17 cellular contexts compared by ENCODE assay signal in genomic region chr3:77795013-77795412, GRCh38.
DNase-seq lines count a peak whose midpoint lies in the region; ATAC-seq, FAIRE-seq and TF ChIP-seq lines count a peak whose summit lies in the region.
"Had no signal": no experiment of that assay in that cellular context is flagged by ENCODE, and none has a peak within 500 bp of the region (broad histone marks: within the 10 kb centered on the region; RNA-seq: fewer than 3 reads in every experiment).

No MANE protein-coding gene starts in this region.

- H3K4me2 ChIP-seq in PC-3 (ENCODE audit: low read length) (no peak overlapping the region), keratinocyte (ENCODE audit: control insufficient read depth, extremely low read depth, insufficient read depth, low read depth, low read length) (peak overlapping the region; percentile 20)

- FAIRE-seq in keratinocyte (lab: Jason Lieb, UNC) = no peak

- CTCF ChIA-PET in PC-3 (lab: Charles Lee) = no interaction called here

- H3K9me3 ChIP-seq in PC-3 (ENCODE audit: low read length) (no peaks in the 10 kb centered on the region), keratinocyte (ENCODE audit: control insufficient read depth, low read depth, low read length) (no peaks in the 10 kb centered on the region), SJCRH30 (replicated peaks) (no peaks in the 10 kb centered on the region)

- ATAC-seq in PC-3 = no peak

- no peaks in the 10 kb centered on the region for H3K9me2 ChIP-seq in PC-3 (replicated peaks; ENCODE audit: low read length)

- H3K36me3 ChIP-seq in PC-3 (ENCODE audit: low read depth, low read length) (no peaks in the 10 kb centered on the region), keratinocyte (ENCODE audit: control insufficient read depth in 2 of 2, extremely low read depth in 1 of 2, insufficient read depth in 2 of 2, low read length in 2 of 2) (no peaks in the 10 kb centered on the region), SJCRH30 (no peaks in the 10 kb centered on the region)

- H4K20me1 ChIP-seq in PC-3 (ENCODE audit: low read length) (no peaks in the 10 kb centered on the region), keratinocyte (ENCODE audit: control insufficient read depth, extremely low read depth, insufficient read depth, low read length) (no peaks in the 10 kb centered on the region)

- POLR2A ChIA-PET in PC-3 (lab: Charles Lee; ENCODE audit: unreplicated experiment) = no interaction called here

- H3K79me2 ChIP-seq in PC-3 (ENCODE audit: low read length) (no peaks in the 10 kb centered on the region), keratinocyte (ENCODE audit: control insufficient read depth, insufficient read depth, low read length) (no peaks in the 10 kb centered on the region)

- DNase-seq in COLO668 (lab: John Stamatoyannopoulos, UW; ENCODE audit: unreplicated experiment) = peak; percentile 12
- DNase-seq in NCI-H128 (lab: John Stamatoyannopoulos, UW; ENCODE audit: unreplicated experiment) = peak; percentile 37
- DNase-seq in PC-3 = no peak
- DNase-seq in keratinocyte (ENCODE audit: low read depth, low spot score) = no peak
- no peak for DNase-seq in C1 segment of cervical spinal cord (lab: John Stamatoyannopoulos, UW)
- no peak for DNase-seq in stimulated activated CD4-positive, alpha-beta T cell treated with anti-CD3 and anti-CD28 coated beads, Interleukin-4, amount 100 ng/mL, for 24 hours
- DNase-seq in KG1 (lab: John Stamatoyannopoulos, UW) = no peak
- DNase-seq in SJCRH30 = no peak
- DNase-seq: 8988T; activated CD4-positive, alpha-beta T cell treated with anti-CD3 and anti-CD28 coated beads for 4 hours; activated effector memory CD4-positive, alpha-beta T cell treated with Interleukin-2 at 50 U/mL for 16 hours; amniotic stem cell; caudate nucleus; effector CD8-positive, alpha-beta T cell; midbrain; NCI-H1930; NK-92 treated with Interleukin-12 subunit alpha and Interleukin-12 subunit beta, amount 100 ng/mL, for 24 hours had no signal

- H3K27ac ChIP-seq in PC-3 (ENCODE audit: low read length) (no peak overlapping the region), keratinocyte (ENCODE audit: control insufficient read depth, insufficient read depth, low read length) (no peak overlapping the region), SJCRH30 (no peak overlapping the region)

- dilution Hi-C loops in keratinocyte (cut with MboI; ENCODE audit: extremely low pct_ligation_motif_present, low sequenced_read_pairs) = no loop called here

- intact Hi-C loops in PC-3 (cut with micrococcal nuclease) = loop anchor here (10.0 kb wide), 1 partner anchor 520 kb away; no protein-coding TSS in a partner anchor

- no peaks in the 10 kb centered on the region for H3F3A ChIP-seq in PC-3 (ENCODE audit: low read length, unreplicated experiment)

- no peaks in the 10 kb centered on the region for H3K4me1 ChIP-seq in PC-3 (ENCODE audit: insufficient read depth, low read length)
- no peaks in the 10 kb centered on the region for H3K4me1 ChIP-seq in keratinocyte (ENCODE audit: control insufficient read depth, extremely low read depth, insufficient read depth, low read length)
- no peaks in the 10 kb centered on the region for H3K4me1 ChIP-seq in SJCRH30

- no peak for TF ChIP-seq CTCF in PC-3 (conservative IDR thresholded peaks at IDR 0.05; ENCODE audit: low read depth, low read length)
- TF ChIP-seq CTCF in keratinocyte (optimal IDR thresholded peaks at IDR 0.05 in 1 of 3, IDR thresholded peaks at IDR 0.05 in 1 of 3, conservative IDR thresholded peaks at IDR 0.05 in 1 of 3; ENCODE audit: extremely low read depth in 1 of 3, insufficient read depth in 2 of 3, low read length in 3 of 3) = no peak

- H2AFZ ChIP-seq in PC-3 (ENCODE audit: low read length) = peak overlapping the region; percentile 43
- no peak overlapping the region for H2AFZ ChIP-seq in keratinocyte (ENCODE audit: control insufficient read depth, low read length)

- H3K9ac ChIP-seq in PC-3 (ENCODE audit: low read length) = no peak overlapping the region
- H3K9ac ChIP-seq in keratinocyte (ENCODE audit: control insufficient read depth, extremely low read depth, insufficient read depth, low read length) = no peak overlapping the region

- H3K27me3 ChIP-seq in PC-3 (ENCODE audit: low read length) (no peaks in the 10 kb centered on the region), keratinocyte (ENCODE audit: control insufficient read depth, extremely low read depth, insufficient read depth, low read length) (no peaks in the 10 kb centered on the region), SJCRH30 (no peaks in the 10 kb centered on the region)

- BruUV-seq in PC-3 (replicated peaks; lab: Mats Ljungman, UMichigan) = no TSS peak

- H3K4me3 ChIP-seq in PC-3 (ENCODE audit: low read length) = no peak overlapping the region
- no peak overlapping the region for H3K4me3 ChIP-seq in keratinocyte (ENCODE audit: control insufficient read depth in 2 of 3, extremely low read depth in 1 of 3, insufficient read depth in 2 of 3, low read depth in 1 of 3, low read length in 3 of 3)
- no peak overlapping the region for H3K4me3 ChIP-seq in SJCRH30

- H3K9me1 ChIP-seq in keratinocyte (ENCODE audit: control insufficient read depth, extremely low read depth, insufficient read depth, low read length) = no peaks in the 10 kb centered on the region

Comparison
In these comparisons a context has a peak if more than half of its experiments do, and no peak if none do; other contexts are left out.
1. DNase-seq: peak in COLO668 (single experiment) and NCI-H128 (single experiment); none in PC-3 (single experiment), keratinocyte (single experiment), C1 segment of cervical spinal cord (0 of 14), stimulated activated CD4-positive, alpha-beta T cell treated with anti-CD3 and anti-CD28 coated beads, Interleukin-4, amount 100 ng/mL, for 24 hours (single experiment), KG1 (single experiment) and SJCRH30 (0 of 2).